Comparison of ENCODE assay signal across 21 cellular contexts in genomic region chr13:37313383-37313782, GRCh38.
DNase-seq lines count a peak whose midpoint lies in the region; ATAC-seq and TF ChIP-seq lines count a peak whose summit lies in the region.
"Had no signal": no experiment of that assay in that cellular context is flagged by ENCODE, and none has a peak within 500 bp of the region (broad histone marks: within the 10 kb centered on the region; RNA-seq: fewer than 3 reads in every experiment).

No MANE protein-coding gene starts in this region.

- CTCF ChIA-PET in RWPE1 (lab: Yijun Ruan, JAX), result no interaction called here

- H3K4me3 ChIP-seq in epithelial cell of esophagus (ENCODE audit: low read length) (no peak overlapping the region), osteoblast (ENCODE audit: insufficient read depth, low read length) (no peak overlapping the region)
- H3K4me3 ChIP-seq: cardiac muscle cell, HAP-1, neural progenitor cell, suprapubic skin had no signal

- no peaks in the 10 kb centered on the region for H3K4me1 Mint-ChIP-seq in immature natural killer cell
- H3K4me1 Mint-ChIP-seq in activated T-cell treated with anti-CD3 and anti-CD28 coated beads, Interleukin-2, amount 50 U/mL, for 24 hours (ENCODE audit: low read depth), result no peaks in the 10 kb centered on the region
- H3K4me1 Mint-ChIP-seq: mesothelial cell of epicardium, neural progenitor cell had no signal

- H3K27me3 Mint-ChIP-seq in immature natural killer cell (ENCODE audit: low read depth in 3 of 3), result peaks cover 0 to 4% (median 0%) of the 10 kb centered on the region in 3 donors
- H3K27me3 Mint-ChIP-seq in activated T-cell treated with anti-CD3 and anti-CD28 coated beads, Interleukin-2, amount 50 U/mL, for 24 hours, result no peaks in the 10 kb centered on the region

- H3K9me3 ChIP-seq in osteoblast (ENCODE audit: low read depth, low read length), result no peaks in the 10 kb centered on the region
- H3K9me3 ChIP-seq: HAP-1, suprapubic skin had no signal

- H3K4me3 Mint-ChIP-seq in immature natural killer cell, result no peak overlapping the region
- no peak overlapping the region for H3K4me3 Mint-ChIP-seq in activated T-cell treated with anti-CD3 and anti-CD28 coated beads, Interleukin-2, amount 50 U/mL, for 24 hours
- H3K4me3 Mint-ChIP-seq: mesothelial cell of epicardium, neural progenitor cell had no signal

- peaks cover 11% of the 10 kb centered on the region for H3K4me1 ChIP-seq in osteoblast (ENCODE audit: insufficient read depth, low read length)
- H3K4me1 ChIP-seq: neural progenitor cell had no signal

- POLR2A ChIA-PET in RWPE1 (lab: Yijun Ruan, JAX; ENCODE audit: low non-redundant PET), result no interaction called here

- no peaks in the 10 kb centered on the region for H3K36me3 ChIP-seq in osteoblast (ENCODE audit: insufficient read depth, low read length)
- H3K36me3 ChIP-seq: cardiac muscle cell, HAP-1, neural progenitor cell, suprapubic skin had no signal

- no peaks in the 10 kb centered on the region for H4K20me1 ChIP-seq in osteoblast (ENCODE audit: insufficient read depth, low read length)

- no peak for ATAC-seq in HG02642 (IDR thresholded peaks at IDR 0.05; ENCODE audit: poor library complexity, unreplicated experiment)
- ATAC-seq: right cardiac atrium had no signal

- H3K9me3 Mint-ChIP-seq in immature natural killer cell, result peaks cover 9 to 42% (median 20%) of the 10 kb centered on the region in 6 donors
- peaks cover 4% of the 10 kb centered on the region for H3K9me3 Mint-ChIP-seq in activated T-cell treated with anti-CD3 and anti-CD28 coated beads, Interleukin-2, amount 50 U/mL, for 24 hours

- H3K27ac ChIP-seq in RWPE1, result peak overlapping the region; percentile 82
- peak overlapping the region; percentile 34 for H3K27ac ChIP-seq in osteoblast (ENCODE audit: low read depth, low read length)
- H3K27ac ChIP-seq: cardiac muscle cell, neural progenitor cell, suprapubic skin had no signal

- peak overlapping the region; percentile 33 for H3K4me2 ChIP-seq in osteoblast (ENCODE audit: insufficient read depth, low read length)
- H3K4me2 ChIP-seq: neural progenitor cell had no signal

- no peaks in the 10 kb centered on the region for H3K27me3 ChIP-seq in osteoblast (ENCODE audit: insufficient read depth, low read length)
- H3K27me3 ChIP-seq: cardiac muscle cell, neural progenitor cell, suprapubic skin had no signal

- H3K79me2 ChIP-seq in osteoblast (ENCODE audit: insufficient read depth, low read length), result no peaks in the 10 kb centered on the region

- peak; percentile 69 for DNase-seq in EL
- peak; percentile 71 for DNase-seq in RWPE1 (ENCODE audit: low spot score)
- peak; percentile 95 for DNase-seq in epithelial cell of esophagus (ENCODE audit: low read depth)
- peak; percentile 49 for DNase-seq in osteoblast (ENCODE audit: insufficient read length, low spot score, missing footprints)
- no peak for DNase-seq in immature natural killer cell
- no peak for DNase-seq in NCI-H1105 treated with DMSO at 0.1 percent for 48 hours (lab: John Stamatoyannopoulos, UW)
- DNase-seq in activated T-cell treated with anti-CD3 and anti-CD28 coated beads, Interleukin-2, amount 50 U/mL, for 24 hours, result no peak
- DNase-seq: activated CD4-positive, CD25-positive, alpha-beta regulatory T cell treated with anti-CD3 and anti-CD28 coated beads, Interleukin-2, amount 50 U/mL, for 72 hours; C1 segment of cervical spinal cord; head of caudate nucleus; NCI-H1048; NK-92 treated with Interleukin-12 subunit alpha and Interleukin-12 subunit beta, amount 100 ng/mL, for 24 hours; right cardiac atrium; SHP77 treated with DMSO at 0.1 percent for 48 hours; T-helper 2 cell had no signal

- H2AFZ ChIP-seq in osteoblast (ENCODE audit: low read length), result no peak overlapping the region
- H2AFZ ChIP-seq: neural progenitor cell had no signal

- no peak for TF ChIP-seq CTCF in RWPE1 (conservative IDR thresholded peaks at IDR 0.05; ENCODE audit: low read depth)
- no peak for TF ChIP-seq CTCF in epithelial cell of esophagus (IDR thresholded peaks at IDR 0.05; ENCODE audit: insufficient read depth, low read depth, low read length, missing control alignments)
- no peak for TF ChIP-seq CTCF in osteoblast (IDR thresholded peaks at IDR 0.05; ENCODE audit: extremely low read depth, low read depth, low read length)

- H3K36me3 Mint-ChIP-seq in immature natural killer cell, result peaks cover 0 to 3% (median 3%) of the 10 kb centered on the region in 3 donors
- H3K36me3 Mint-ChIP-seq in activated T-cell treated with anti-CD3 and anti-CD28 coated beads, Interleukin-2, amount 50 U/mL, for 24 hours (ENCODE audit: low read depth), result no peaks in the 10 kb centered on the region
- H3K36me3 Mint-ChIP-seq: mesothelial cell of epicardium, neural progenitor cell had no signal

- no peak overlapping the region for H3K27ac Mint-ChIP-seq in immature natural killer cell
- H3K27ac Mint-ChIP-seq in activated T-cell treated with anti-CD3 and anti-CD28 coated beads, Interleukin-2, amount 50 U/mL, for 24 hours, result no peak overlapping the region
- H3K27ac Mint-ChIP-seq: mesothelial cell of epicardium, neural progenitor cell had no signal

Comparison
In these comparisons a context has a peak if more than half of its experiments do, and no peak if none do; other contexts are left out.
1. DNase-seq: peak in EL (single experiment), RWPE1 (single experiment), epithelial cell of esophagus (single experiment) and osteoblast (single experiment); none in immature natural killer cell (0 of 3), NCI-H1105 treated with DMSO at 0.1 percent for 48 hours (single experiment) and activated T-cell treated with anti-CD3 and anti-CD28 coated beads, Interleukin-2, amount 50 U/mL, for 24 hours (single experiment).